8 cellular contexts compared by ENCODE assay signal in the genomic region with DNA sequence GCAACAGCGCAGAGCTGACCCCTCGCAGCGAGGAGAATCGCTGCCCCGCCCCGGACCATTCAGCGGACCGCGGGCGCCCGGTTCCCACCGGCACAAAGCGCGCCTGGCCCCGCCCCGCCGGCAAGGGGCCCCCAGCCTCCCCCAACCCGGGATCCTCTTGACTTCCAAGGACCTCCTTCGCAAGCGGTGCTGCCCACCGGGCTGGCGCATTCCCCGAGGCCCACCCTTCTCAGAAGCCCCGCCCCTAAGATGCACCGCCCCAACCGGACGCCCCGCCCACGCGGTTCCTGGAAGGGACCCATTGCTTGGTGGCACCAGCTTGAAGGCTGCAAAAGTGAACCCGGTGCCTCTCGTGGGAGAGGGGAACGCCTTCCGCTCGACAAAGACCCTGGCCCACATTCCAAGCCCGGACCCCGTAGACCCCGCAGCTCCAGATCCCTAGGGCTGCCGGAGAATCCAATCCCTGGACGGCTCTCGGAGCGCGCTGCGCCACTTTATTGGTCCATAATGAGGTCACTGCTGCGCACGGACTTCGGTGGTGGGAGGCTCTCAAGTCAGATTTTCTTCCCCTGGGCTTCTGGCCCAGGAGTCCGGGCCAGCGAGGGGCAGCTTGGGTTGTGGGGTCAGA. TPM values are rescaled to one million over a fixed set of nuclear protein-coding genes. Genes with fewer than 3 reads are reported as not detected.
DNase-seq lines count a peak whose midpoint lies in the region; FAIRE-seq and TF ChIP-seq lines count a peak whose summit lies in the region.

No MANE protein-coding gene starts in this region.

- peaks cover 8% of the 10 kb centered on the region for H3K4me1 Mint-ChIP-seq in activated CD4-positive, alpha-beta memory T cell treated with anti-CD3 and anti-CD28 coated beads for 36 hours (ENCODE audit: low read depth)

- POLR2A ChIA-PET in activated CD4-positive, alpha-beta memory T cell treated with anti-CD3 and anti-CD28 coated beads for 36 hours (lab: Charles Lee), result interaction anchor here (0.9 kb wide), 1 partner anchor 147 kb away, joined by 3 read pairs; a partner anchor contains a TSS

- H3K27ac Mint-ChIP-seq in activated CD4-positive, alpha-beta memory T cell treated with anti-CD3 and anti-CD28 coated beads for 36 hours, result no peak overlapping the region

- CTCF ChIA-PET in activated CD4-positive, alpha-beta memory T cell treated with anti-CD3 and anti-CD28 coated beads for 36 hours (lab: Charles Lee), result interaction anchor here (0.7 to 4.8 kb wide), 36 partner anchors 9 to 249 kb away, joined by 3 to 60 read pairs (median 8); a partner anchor contains a TSS

- peak overlapping the region; percentile 43 for H3K9ac ChIP-seq in iPS-18a (ENCODE audit: low read length)

- intact Hi-C loops in activated CD4-positive, alpha-beta memory T cell treated with anti-CD3 and anti-CD28 coated beads for 36 hours (cut with micrococcal nuclease), result loop anchor here (1.0 to 5.0 kb wide), 5 partner anchors 37 to 176 kb away; a partner anchor contains a TSS
- intact Hi-C loops in vagina (cut with DNase I), result loop anchor here (5.0 to 10.0 kb wide), 3 partner anchors 101 to 189 kb away; no protein-coding TSS in a partner anchor

- peaks cover 3% of the 10 kb centered on the region for H3K36me3 Mint-ChIP-seq in activated CD4-positive, alpha-beta memory T cell treated with anti-CD3 and anti-CD28 coated beads for 36 hours

- H3K27me3 Mint-ChIP-seq in activated CD4-positive, alpha-beta memory T cell treated with anti-CD3 and anti-CD28 coated beads for 36 hours, result peaks cover 57% of the 10 kb centered on the region

- TF ChIP-seq CTCF in GM12864 (IDR thresholded peaks at IDR 0.05; ENCODE audit: low read depth, low read length, missing control alignments) (no peak), vagina (IDR thresholded peaks at IDR 0.05) (no peak)

- no peak overlapping the region for H3K4me3 Mint-ChIP-seq in activated CD4-positive, alpha-beta memory T cell treated with anti-CD3 and anti-CD28 coated beads for 36 hours

- H3K9me3 Mint-ChIP-seq in activated CD4-positive, alpha-beta memory T cell treated with anti-CD3 and anti-CD28 coated beads for 36 hours, result no peaks in the 10 kb centered on the region

- H3K36me3 ChIP-seq in iPS-18a (ENCODE audit: control insufficient read depth, low read depth, low read length), result no peaks in the 10 kb centered on the region
- H3K36me3 ChIP-seq in vagina, result no peaks in the 10 kb centered on the region

- H3K9me3 ChIP-seq in iPS-18a (ENCODE audit: control insufficient read depth, low read depth, low read length) (no peaks in the 10 kb centered on the region), vagina (no peaks in the 10 kb centered on the region)

- FAIRE-seq in GM19239 (lab: Jason Lieb, UNC), result no peak

- H3K4me3 ChIP-seq in GM12864 (ENCODE audit: low read depth, low read length), result peak overlapping the region; percentile 39
- H3K4me3 ChIP-seq in iPS-18a (ENCODE audit: low read length), result peak overlapping the region; percentile 86
- no peak overlapping the region for H3K4me3 ChIP-seq in vagina

- H3K4me1 ChIP-seq in iPS-18a (ENCODE audit: control insufficient read depth, low read depth, low read length) (peaks cover 23% of the 10 kb centered on the region), vagina (peaks cover 37% of the 10 kb centered on the region)

- DNase-seq in GM12864 (ENCODE audit: low read depth) (no peak), NCI-H1694 treated with DMSO at 0.1 percent for 48 hours (lab: John Stamatoyannopoulos, UW) (peak; percentile 87), vagina (ENCODE audit: extremely low spot score in 2 of 2) (no peak), medulla oblongata (ENCODE audit: extremely low spot score) (no peak), cerebellar nuclear complex (lab: John Stamatoyannopoulos, UW) (no peak), GM19239 (ENCODE audit: insufficient read length, low spot score) (no peak)
- peak; percentile 62 for DNase-seq in activated CD4-positive, alpha-beta memory T cell treated with anti-CD3 and anti-CD28 coated beads for 36 hours

- no peak for TF ChIP-seq POLR2A in vagina (IDR thresholded peaks at IDR 0.05)

- no peak overlapping the region for H3K27ac ChIP-seq in iPS-18a (ENCODE audit: low read length)
- H3K27ac ChIP-seq in vagina, result no peak overlapping the region

- H3K27me3 ChIP-seq in iPS-18a (ENCODE audit: control insufficient read depth, insufficient read depth, low read length) (peaks cover 39% of the 10 kb centered on the region), vagina (peaks cover 27% of the 10 kb centered on the region)

RNA-seq across cellular contexts. Expression of a gene that starts 2.0 kb away (rescaled TPM):
- total RNA-seq in activated CD4-positive, alpha-beta memory T cell treated with anti-CD3 and anti-CD28 coated beads for 36 hours, result not detected
- not detected for total RNA-seq in vagina

RNA-seq across cellular contexts. Expression of a gene that starts 10.2 kb away (rescaled TPM):
- total RNA-seq in activated CD4-positive, alpha-beta memory T cell treated with anti-CD3 and anti-CD28 coated beads for 36 hours, result 10 to 100 TPM; 47.6 to 51.4 TPM
- 43.2 TPM for total RNA-seq in vagina

RNA-seq across cellular contexts. Expression of a gene that starts 14.9 kb away (rescaled TPM):
- under 1 TPM; 0.17 to 0.26 TPM for total RNA-seq in activated CD4-positive, alpha-beta memory T cell treated with anti-CD3 and anti-CD28 coated beads for 36 hours
- 11.5 TPM for total RNA-seq in vagina

RNA-seq across cellular contexts. Expression of a gene that starts 40.1 kb away (rescaled TPM):
- total RNA-seq in activated CD4-positive, alpha-beta memory T cell treated with anti-CD3 and anti-CD28 coated beads for 36 hours, result 10 to 100 TPM; 14.7 to 18.4 TPM
- 19.4 TPM for total RNA-seq in vagina

RNA-seq across cellular contexts. Expression of a gene that starts 46.6 kb away (rescaled TPM):
- total RNA-seq in activated CD4-positive, alpha-beta memory T cell treated with anti-CD3 and anti-CD28 coated beads for 36 hours, result 100 to 1,000 TPM; 395 to 433 TPM
- 154 TPM for total RNA-seq in vagina

Comparison
In these comparisons a context has a peak if more than half of its experiments do, and no peak if none do; other contexts are left out.
1. DNase-seq: peak in NCI-H1694 treated with DMSO at 0.1 percent for 48 hours (single experiment) and activated CD4-positive, alpha-beta memory T cell treated with anti-CD3 and anti-CD28 coated beads for 36 hours (single experiment); none in GM12864 (single experiment), vagina (0 of 2), medulla oblongata (single experiment), cerebellar nuclear complex (0 of 2) and GM19239 (single experiment).
2. H3K4me3 ChIP-seq: peak in GM12864 (single experiment) and iPS-18a (single experiment); none in vagina (0 of 2).